In genomic region chr3:157518881-157519280, GRCh38 we compare ENCODE assay signal across 29 cellular contexts.
"Had no signal": no experiment of that assay in that cellular context is flagged by ENCODE, and none has a peak within 500 bp of the region (broad histone marks: within the 10 kb centered on the region; RNA-seq: fewer than 3 reads in every experiment).

No MANE protein-coding gene starts in this region.

- H3K27ac Mint-ChIP-seq: stimulated activated effector memory CD8-positive, alpha-beta T cell treated with anti-CD3 and anti-CD28 coated beads, Interleukin-12 subunit alpha, Interleukin-12 subunit beta, amount 100 ng/mL, for 72 hours; stimulated activated memory B cell treated with anti-CD40 and anti-IgM and Interleukin-4, amounts not matched to agents 10 μg/mL and 1 μg/mL and 100 μg/mL, for 72 hours; stimulated activated naive B cell treated with anti-CD40 and anti-IgM and Interleukin-4, amounts not matched to agents 10 μg/mL and 1 μg/mL and 100 μg/mL, for 72 hours; stimulated activated naive CD8-positive, alpha-beta T cell treated with anti-CD3 and anti-CD28 coated beads, Interleukin-15, amount 100 ng/mL, for 72 hours; stimulated activated naive CD8-positive, alpha-beta T cell treated with anti-CD3 and anti-CD28 coated beads, Interleukin-15, Interleukin-2, amounts not matched to agents 100 ng/mL and 50 ng/mL, for 24 hours; type B pancreatic cell had no signal

- ATAC-seq: stimulated activated effector memory CD8-positive, alpha-beta T cell treated with anti-CD3 and anti-CD28 coated beads, Interleukin-12 subunit alpha, Interleukin-12 subunit beta, amount 100 ng/mL, for 72 hours; stimulated activated memory B cell treated with anti-CD40 and anti-IgM and Interleukin-4, amounts not matched to agents 10 μg/mL and 1 μg/mL and 100 μg/mL, for 72 hours; stimulated activated naive B cell treated with anti-CD40 and anti-IgM and Interleukin-4, amounts not matched to agents 10 μg/mL and 1 μg/mL and 100 μg/mL, for 72 hours; stimulated activated naive CD8-positive, alpha-beta T cell treated with anti-CD3 and anti-CD28 coated beads, Interleukin-15, amount 100 ng/mL, for 72 hours; stimulated activated naive CD8-positive, alpha-beta T cell treated with anti-CD3 and anti-CD28 coated beads, Interleukin-15, Interleukin-2, amounts not matched to agents 100 U/mL and 50 U/mL, for 24 hours; upper lobe of right lung had no signal

- H3K4me3 ChIP-seq: stomach, suprapubic skin, testis, thoracic aorta, thyroid gland, tibial artery, tibial nerve, transverse colon, upper lobe of left lung, upper lobe of right lung, uterus, vagina had no signal

- DNase-seq: stimulated activated CD4-positive, alpha-beta T cell treated with anti-CD3 and anti-CD28 coated beads, Interleukin-2, amount 100 ng/mL, for 48 hours; stimulated activated CD4-positive, alpha-beta T cell treated with anti-CD3 and anti-CD28 coated beads, Interleukin-4, amount 100 ng/mL, for 1 hour; stimulated activated CD4-positive, alpha-beta T cell treated with anti-CD3 and anti-CD28 coated beads, Interleukin-4, amount 100 ng/mL, for 24 hours; stimulated activated CD4-positive, alpha-beta T cell treated with anti-CD3 and anti-CD28 coated beads, Interleukin-4, amount 100 ng/mL, for 4 hours; stimulated activated CD8-positive, alpha-beta memory T cell treated with anti-CD3 and anti-CD28 coated beads, Interleukin-4, amount 100 ng/mL, for 48 hours; stimulated activated naive B cell treated with anti-CD40 and anti-IgM and Interleukin-4, amounts not matched to agents 10 μg/mL and 1 μg/mL and 100 μg/mL, for 72 hours; stimulated activated naive CD4-positive, alpha-beta T cell; stimulated activated naive CD4-positive, alpha-beta T cell treated with Interleukin-2 at 50 U/mL for 16 hours; stimulated activated naive CD8-positive, alpha-beta T cell treated with anti-CD3 and anti-CD28 coated beads, Interleukin-15, amount 100 ng/mL, for 72 hours; stimulated activated naive CD8-positive, alpha-beta T cell treated with anti-CD3 and anti-CD28 coated beads, Interleukin-15, Interleukin-2, amounts not matched to agents 100 U/mL and 50 U/mL, for 24 hours; stomach; substantia nigra; testis; thyroid gland; tibial artery; transverse colon; trophoblast cell; upper lobe of left lung; upper lobe of right lung; uterus had no signal

- H3K4me3 Mint-ChIP-seq: stimulated activated effector memory CD8-positive, alpha-beta T cell treated with anti-CD3 and anti-CD28 coated beads, Interleukin-12 subunit alpha, Interleukin-12 subunit beta, amount 100 ng/mL, for 72 hours; stimulated activated memory B cell treated with anti-CD40 and anti-IgM and Interleukin-4, amounts not matched to agents 10 μg/mL and 1 μg/mL and 100 μg/mL, for 72 hours; stimulated activated naive B cell treated with anti-CD40 and anti-IgM and Interleukin-4, amounts not matched to agents 10 μg/mL and 1 μg/mL and 100 μg/mL, for 72 hours; stimulated activated naive CD8-positive, alpha-beta T cell treated with anti-CD3 and anti-CD28 coated beads, Interleukin-15, amount 100 ng/mL, for 72 hours; stimulated activated naive CD8-positive, alpha-beta T cell treated with anti-CD3 and anti-CD28 coated beads, Interleukin-15, Interleukin-2, amounts not matched to agents 100 ng/mL and 50 ng/mL, for 24 hours; type B pancreatic cell had no signal

- H3K4me1 ChIP-seq: stomach, suprapubic skin, testis, thyroid gland, transverse colon, upper lobe of left lung, upper lobe of right lung, uterus, vagina had no signal

- H3K27me3 Mint-ChIP-seq: stimulated activated memory B cell treated with anti-CD40 and anti-IgM and Interleukin-4, amounts not matched to agents 10 μg/mL and 1 μg/mL and 100 μg/mL, for 72 hours; stimulated activated naive B cell treated with anti-CD40 and anti-IgM and Interleukin-4, amounts not matched to agents 10 μg/mL and 1 μg/mL and 100 μg/mL, for 72 hours; stimulated activated naive CD8-positive, alpha-beta T cell treated with anti-CD3 and anti-CD28 coated beads, Interleukin-15, amount 100 ng/mL, for 72 hours; stimulated activated naive CD8-positive, alpha-beta T cell treated with anti-CD3 and anti-CD28 coated beads, Interleukin-15, Interleukin-2, amounts not matched to agents 100 ng/mL and 50 ng/mL, for 24 hours; type B pancreatic cell had no signal

- H3K27me3 ChIP-seq: stomach, suprapubic skin, testis, thyroid gland, tibial artery, tibial nerve, transverse colon, upper lobe of left lung, upper lobe of right lung, uterus, vagina had no signal

- H3K4me1 Mint-ChIP-seq: stimulated activated effector memory CD8-positive, alpha-beta T cell treated with anti-CD3 and anti-CD28 coated beads, Interleukin-12 subunit alpha, Interleukin-12 subunit beta, amount 100 ng/mL, for 72 hours; stimulated activated memory B cell treated with anti-CD40 and anti-IgM and Interleukin-4, amounts not matched to agents 10 μg/mL and 1 μg/mL and 100 μg/mL, for 72 hours; stimulated activated naive B cell treated with anti-CD40 and anti-IgM and Interleukin-4, amounts not matched to agents 10 μg/mL and 1 μg/mL and 100 μg/mL, for 72 hours; stimulated activated naive CD8-positive, alpha-beta T cell treated with anti-CD3 and anti-CD28 coated beads, Interleukin-15, amount 100 ng/mL, for 72 hours had no signal

- FAIRE-seq: urothelium cell line had no signal

- H3K36me3 ChIP-seq: stomach, suprapubic skin, thoracic aorta, thyroid gland, tibial artery, tibial nerve, transverse colon, upper lobe of left lung, upper lobe of right lung, uterus, vagina had no signal

- H3K36me3 Mint-ChIP-seq: stimulated activated effector memory CD8-positive, alpha-beta T cell treated with anti-CD3 and anti-CD28 coated beads, Interleukin-12 subunit alpha, Interleukin-12 subunit beta, amount 100 ng/mL, for 72 hours; stimulated activated memory B cell treated with anti-CD40 and anti-IgM and Interleukin-4, amounts not matched to agents 10 μg/mL and 1 μg/mL and 100 μg/mL, for 72 hours; stimulated activated naive B cell treated with anti-CD40 and anti-IgM and Interleukin-4, amounts not matched to agents 10 μg/mL and 1 μg/mL and 100 μg/mL, for 72 hours; type B pancreatic cell had no signal

- H3K27ac ChIP-seq: stomach, suprapubic skin, testis, thoracic aorta, thyroid gland, tibial artery, transverse colon, upper lobe of left lung, upper lobe of right lung, uterus, vagina had no signal

- H3K9me3 ChIP-seq: stomach, suprapubic skin, testis, thyroid gland, transverse colon, upper lobe of left lung, upper lobe of right lung, uterus, vagina had no signal
